In the genomic region with DNA sequence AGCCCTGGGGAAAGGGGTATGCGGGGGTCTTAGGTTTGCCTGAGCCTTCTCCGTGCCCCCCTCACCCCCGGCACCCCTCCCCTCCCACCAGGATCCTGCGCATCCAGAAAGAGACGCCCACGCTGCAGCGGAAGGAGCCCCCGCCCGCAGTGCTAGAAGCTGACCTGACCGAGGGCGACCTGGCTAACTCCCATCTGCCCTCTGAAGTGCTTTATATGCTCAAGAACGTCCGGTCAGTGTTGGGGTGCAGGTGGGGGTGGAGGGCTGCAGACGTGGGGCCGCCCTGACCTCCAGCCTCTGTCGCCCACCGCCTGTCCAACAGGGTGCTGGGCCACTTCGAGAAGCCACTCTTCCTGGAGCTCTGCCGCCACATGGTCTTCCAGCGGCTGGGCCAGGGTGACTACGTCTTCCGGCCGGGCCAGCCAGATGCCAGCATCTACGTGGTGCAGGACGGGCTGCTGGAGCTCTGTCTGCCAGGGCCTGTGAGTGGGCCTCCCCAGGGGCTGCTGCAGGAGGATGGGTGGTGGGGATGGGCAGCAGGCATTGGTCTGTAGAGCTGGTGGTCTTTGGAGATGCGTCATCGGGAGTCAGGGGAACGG, we compare ENCODE assay signal across 32 cellular contexts. TPM values are rescaled to one million over a fixed set of nuclear protein-coding genes. Genes with fewer than 3 reads are reported as not detected.
"Had no signal": no experiment of that assay in that cellular context is flagged by ENCODE, and none has a peak within 500 bp of the region (broad histone marks: within the 10 kb centered on the region; RNA-seq: fewer than 3 reads in every experiment).

No MANE protein-coding gene starts in this region.

- H3K27ac Mint-ChIP-seq: activated CD4-positive, alpha-beta T cell treated with anti-CD3 and anti-CD28 coated beads for 36 hours; activated CD4-positive, alpha-beta T cell treated with anti-CD3 and anti-CD28 coated beads, Interleukin-2, amount 10 ng/mL, durations not matched to agents 7 days and 5 days; activated CD8-positive, alpha-beta T cell treated with anti-CD3 and anti-CD28 coated beads, Interleukin-2, amount 10 ng/mL, durations not matched to agents 7 days and 5 days; activated naive CD4-positive, alpha-beta T cell treated with anti-CD3 and anti-CD28 coated beads, Interleukin-2, amount 50 U/mL, for 24 hours; activated naive CD8-positive, alpha-beta T cell treated with anti-CD3 and anti-CD28 coated beads, Interleukin-2, amount 50 U/mL, for 24 hours; activated T-cell treated with anti-CD3 and anti-CD28 coated beads, Interleukin-2, amount 50 U/mL, for 24 hours; activated T-helper 2 cell treated with anti-CD3 and anti-CD28 coated beads, Interferon-gamma antibody, Interleukin-2, Interleukin-4, amounts not matched to agents 10 μg/mL and 5 μg/mL and 100 μg/mL, durations not matched to agents 14 hours and 24 hours and 36 hours; brain; T-helper 1 cell treated with Interleukin-12 subunit alpha and Interleukin-12 subunit beta and Interleukin-4 antibody, amounts not matched to agents 30 μg/mL and 1 μg/mL, for 36 hours; T-helper 2 cell treated with Interferon-gamma antibody and Interleukin-4, amounts not matched to agents 5 μg/mL and 100 μg/mL, for 36 hours had no signal

- H3K9me3 Mint-ChIP-seq: activated CD4-positive, alpha-beta T cell treated with anti-CD3 and anti-CD28 coated beads, Interleukin-2, amount 10 ng/mL, durations not matched to agents 7 days and 5 days; activated naive CD4-positive, alpha-beta T cell treated with anti-CD3 and anti-CD28 coated beads, Interleukin-2, amount 50 U/mL, for 24 hours; activated naive CD8-positive, alpha-beta T cell treated with anti-CD3 and anti-CD28 coated beads, Interleukin-2, amount 50 U/mL, for 24 hours; activated T-cell treated with anti-CD3 and anti-CD28 coated beads, Interleukin-2, amount 50 U/mL, for 24 hours; activated T-helper 2 cell treated with anti-CD3 and anti-CD28 coated beads, Interferon-gamma antibody, Interleukin-2, Interleukin-4, amounts not matched to agents 10 μg/mL and 5 μg/mL and 100 μg/mL, durations not matched to agents 14 hours and 24 hours and 36 hours; brain; T-helper 1 cell treated with Interleukin-12 subunit alpha and Interleukin-12 subunit beta and Interleukin-4 antibody, amounts not matched to agents 30 μg/mL and 1 μg/mL, for 36 hours; T-helper 2 cell treated with Interferon-gamma antibody and Interleukin-4, amounts not matched to agents 5 μg/mL and 100 μg/mL, for 36 hours had no signal

- H3K4me3 Mint-ChIP-seq: activated CD4-positive, alpha-beta T cell treated with anti-CD3 and anti-CD28 coated beads for 36 hours; activated CD4-positive, alpha-beta T cell treated with anti-CD3 and anti-CD28 coated beads, Interleukin-2, amount 10 ng/mL, durations not matched to agents 7 days and 5 days; activated CD8-positive, alpha-beta T cell treated with anti-CD3 and anti-CD28 coated beads, Interleukin-2, amount 10 ng/mL, durations not matched to agents 7 days and 5 days; activated naive CD4-positive, alpha-beta T cell treated with anti-CD3 and anti-CD28 coated beads, Interleukin-2, amount 50 U/mL, for 24 hours; activated naive CD8-positive, alpha-beta T cell treated with anti-CD3 and anti-CD28 coated beads, Interleukin-2, amount 50 U/mL, for 24 hours; activated T-cell treated with anti-CD3 and anti-CD28 coated beads, Interleukin-2, amount 50 U/mL, for 24 hours; brain; T-helper 1 cell treated with Interleukin-12 subunit alpha and Interleukin-12 subunit beta and Interleukin-4 antibody, amounts not matched to agents 30 μg/mL and 1 μg/mL, for 36 hours; T-helper 2 cell treated with Interferon-gamma antibody and Interleukin-4, amounts not matched to agents 5 μg/mL and 100 μg/mL, for 36 hours had no signal

- H3K27me3 Mint-ChIP-seq: activated CD4-positive, alpha-beta T cell treated with anti-CD3 and anti-CD28 coated beads for 36 hours; activated CD4-positive, alpha-beta T cell treated with anti-CD3 and anti-CD28 coated beads, Interleukin-2, amount 10 ng/mL, durations not matched to agents 7 days and 5 days; activated naive CD4-positive, alpha-beta T cell treated with anti-CD3 and anti-CD28 coated beads, Interleukin-2, amount 50 U/mL, for 24 hours; activated naive CD8-positive, alpha-beta T cell treated with anti-CD3 and anti-CD28 coated beads, Interleukin-2, amount 50 U/mL, for 24 hours; activated T-cell treated with anti-CD3 and anti-CD28 coated beads, Interleukin-2, amount 50 U/mL, for 24 hours had no signal

- H3K27ac ChIP-seq: SJSA1 had no signal

- H3K4me2 ChIP-seq: SK-N-SH had no signal

- DNase-seq: activated CD4-positive, alpha-beta T cell treated with anti-CD3 and anti-CD28 coated beads for 36 hours; activated CD4-positive, alpha-beta T cell treated with anti-CD3 and anti-CD28 coated beads, Interleukin-2, amount 10 ng/mL, durations not matched to agents 7 days and 5 days; activated CD4-positive, alpha-beta T cell treated with anti-CD3 and anti-CD28 coated beads, Interleukin-2, amount 50 U/mL, for 48 hours; activated CD8-positive, alpha-beta T cell treated with anti-CD3 and anti-CD28 coated beads, Interleukin-2, amount 10 ng/mL, durations not matched to agents 7 days and 5 days; activated gamma-delta T cell; activated naive CD4-positive, alpha-beta T cell treated with Interleukin-2 at 50 U/mL for 16 hours; activated naive CD8-positive, alpha-beta T cell treated with anti-CD3 and anti-CD28 coated beads, Interleukin-2, amount 50 U/mL, for 24 hours; activated T-cell treated with anti-CD3 and anti-CD28 coated beads, Interleukin-2, amount 50 U/mL, for 24 hours; anterior cingulate cortex; central memory CD4-positive, alpha-beta T cell; Karpas-422; NCI-H1048; NCI-H1105 treated with DMSO at 0.1 percent for 48 hours; NCI-H1436; NCI-H1694; NCI-H1930; NCI-H2081 treated with DMSO at 0.1 percent for 48 hours; NCI-H226; NCI-H446 treated with DMSO at 0.1 percent for 48 hours; NCI-H524; NCI-H69; SHP77 treated with DMSO at 0.1 percent for 48 hours; SK-N-SH had no signal

- H3K4me3 ChIP-seq: SJSA1 had no signal

- H3K9ac ChIP-seq: SK-N-SH had no signal

- H3K9me3 ChIP-seq: SJSA1, SK-N-SH had no signal

- H3K27me3 ChIP-seq: SJSA1 had no signal

- ATAC-seq: activated CD4-positive, alpha-beta T cell treated with anti-CD3 and anti-CD28 coated beads for 36 hours; activated CD4-positive, CD25-positive, alpha-beta regulatory T cell treated with anti-CD3 and anti-CD28 coated beads, Interleukin-2, amount 50 U/mL, for 24 hours; activated CD8-positive, alpha-beta T cell treated with anti-CD3 and anti-CD28 coated beads, Interleukin-2, amount 10 ng/mL, durations not matched to agents 7 days and 5 days; activated naive CD8-positive, alpha-beta T cell treated with anti-CD3 and anti-CD28 coated beads, Interleukin-2, amount 50 U/mL, for 24 hours; Panc1 had no signal

RNA-seq across cellular contexts. Expression of a gene that starts 55.7 kb away (rescaled TPM):
- total RNA-seq: RPMI7951, SJSA1 had no signal
